Comparison of ENCODE assay signal across 1 cellular context in the genomic region with DNA sequence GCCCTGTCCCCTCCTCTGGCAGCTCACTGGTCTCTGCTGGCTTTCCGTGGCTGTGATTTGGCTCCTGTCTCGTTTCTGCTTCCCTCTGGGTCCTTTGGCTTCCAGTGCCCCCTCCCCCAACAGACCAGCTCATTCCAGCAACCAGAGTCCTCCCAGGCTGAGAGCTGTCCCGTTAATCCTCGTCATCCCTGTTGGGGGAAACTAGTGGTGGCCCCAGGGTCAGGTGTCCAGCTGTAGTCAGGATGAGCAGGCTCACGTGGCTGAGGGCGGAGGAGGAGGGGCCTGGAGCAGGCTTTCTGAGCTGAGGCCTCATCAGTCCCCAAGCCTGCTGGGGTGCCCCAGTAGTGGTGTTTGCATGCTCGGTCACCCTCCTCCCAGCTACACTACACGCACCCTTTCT.
TF ChIP-seq lines count a peak whose summit lies in the region.

No MANE protein-coding gene starts in this region.

TF ChIP-seq in HepG2, 621 proteins besides CTCF, POLR2A, EP300 and RAD21 (continued from another document and continues in another):
- TF ChIP-seq THAP11 (CRISPR knock-in tag; IDR thresholded peaks at IDR 0.05) (peak; percentile 31; the same call in 1 of the 2 replicates), ZNF10 (CRISPR knock-in tag; IDR thresholded peaks at IDR 0.05; ENCODE audit: borderline replicate concordance, low read depth) (no peak), PAWR (CRISPR knock-in tag; IDR thresholded peaks at IDR 0.05; ENCODE audit: borderline replicate concordance) (no peak), GABPB1 (CRISPR knock-in tag; IDR thresholded peaks at IDR 0.05) (peak; percentile 41), ZNF282 (IDR thresholded peaks at IDR 0.05; ENCODE audit: partially characterized antibody) (no peak), FOXA3 (CRISPR knock-in tag; IDR thresholded peaks at IDR 0.05) (peak; percentile 42; the same call in 1 of the 2 replicates), IRX3 (CRISPR knock-in tag; IDR thresholded peaks at IDR 0.05; ENCODE audit: borderline replicate concordance, low read depth) (no peak), SNRNP70 (IDR thresholded peaks at IDR 0.05; ENCODE audit: low read depth, low read length) (no peak), ZSCAN25 (CRISPR knock-in tag; IDR thresholded peaks at IDR 0.05) (peak; percentile 41; the same call in 1 of the 2 replicates), ZNF256 (CRISPR knock-in tag; conservative IDR thresholded peaks at IDR 0.05) (no peak), ZNF234 (CRISPR knock-in tag; conservative IDR thresholded peaks at IDR 0.05) (no peak), GATAD1 (CRISPR knock-in tag; IDR thresholded peaks at IDR 0.05) (0 out of 2 replicates have a peak, but pooled peaks have one; percentile 24), PRMT3 (CRISPR knock-in tag; IDR thresholded peaks at IDR 0.05; ENCODE audit: borderline replicate concordance, low read depth) (no peak), PITX1 (CRISPR knock-in tag; IDR thresholded peaks at IDR 0.05) (peak; percentile 96), ZNF296 (CRISPR knock-in tag; conservative IDR thresholded peaks at IDR 0.05) (no peak), MTA3 (CRISPR knock-in tag; IDR thresholded peaks at IDR 0.05) (no peak), EED (CRISPR knock-in tag; IDR thresholded peaks at IDR 0.05) (no peak), MBD4 (IDR thresholded peaks at IDR 0.05; ENCODE audit: borderline replicate concordance, low read length) (no peak), ONECUT2 (CRISPR knock-in tag; IDR thresholded peaks at IDR 0.05) (no peak), ELF3 (CRISPR knock-in tag; IDR thresholded peaks at IDR 0.05) (peak; percentile 47; the same call in 1 of the 2 replicates), ZNF414 (CRISPR knock-in tag; IDR thresholded peaks at IDR 0.05) (peak; percentile 81; the same call in 1 of the 2 replicates), SMYD3 (CRISPR knock-in tag; IDR thresholded peaks at IDR 0.05) (no peak), ZC3H13 (CRISPR knock-in tag; IDR thresholded peaks at IDR 0.05) (no peak), SOX5 (CRISPR knock-in tag; IDR thresholded peaks at IDR 0.05; ENCODE audit: borderline replicate concordance) (peak; percentile 59; the same call in 1 of the 2 replicates), THYN1 (CRISPR knock-in tag; IDR thresholded peaks at IDR 0.05; ENCODE audit: borderline replicate concordance, low read depth) (no peak), NPAS2 (CRISPR knock-in tag; IDR thresholded peaks at IDR 0.05; ENCODE audit: borderline replicate concordance) (no peak), HMG20B (CRISPR knock-in tag; conservative IDR thresholded peaks at IDR 0.05) (peak; percentile 66; the same call in 1 of the 2 replicates), ZNF20 (CRISPR knock-in tag; IDR thresholded peaks at IDR 0.05) (no peak), ARNT (IDR thresholded peaks at IDR 0.05) (no peak), PBX2 (CRISPR knock-in tag; IDR thresholded peaks at IDR 0.05) (no peak), ZNF280B (CRISPR knock-in tag; IDR thresholded peaks at IDR 0.05; ENCODE audit: borderline replicate concordance) (peak; percentile 79; the same call in 1 of the 2 replicates), ZNF83 (CRISPR knock-in tag; IDR thresholded peaks at IDR 0.05; ENCODE audit: borderline replicate concordance) (0 out of 2 replicates have a peak, but pooled peaks have one; percentile 70), CAMTA2 (CRISPR knock-in tag; IDR thresholded peaks at IDR 0.05; ENCODE audit: borderline replicate concordance) (no peak), ZNF549 (CRISPR knock-in tag; IDR thresholded peaks at IDR 0.05) (no peak), FOSL2 (CRISPR knock-in tag; IDR thresholded peaks at IDR 0.05) (peak; percentile 40), GLI4 (CRISPR knock-in tag; IDR thresholded peaks at IDR 0.05; ENCODE audit: borderline replicate concordance) (no peak), TAF1 (CRISPR knock-in tag; IDR thresholded peaks at IDR 0.05) (peak; percentile 31; the same call in 1 of the 2 replicates), MAZ (IDR thresholded peaks at IDR 0.05; ENCODE audit: borderline replicate concordance, low read depth, low read length) (no peak), MAZ (CRISPR knock-in tag; IDR thresholded peaks at IDR 0.05; ENCODE audit: low read depth) (peak; percentile 71; the same call in 1 of the 2 replicates), ZNF75D (CRISPR knock-in tag; IDR thresholded peaks at IDR 0.05; ENCODE audit: borderline replicate concordance) (no peak), NFKB2 (CRISPR knock-in tag; IDR thresholded peaks at IDR 0.05; ENCODE audit: borderline replicate concordance) (peak; percentile 80; the same call in 1 of the 2 replicates), GMEB2 (CRISPR knock-in tag; IDR thresholded peaks at IDR 0.05; ENCODE audit: low read depth) (no peak), HOXA7 (CRISPR knock-in tag; IDR thresholded peaks at IDR 0.05) (no peak), CCDC6 (CRISPR knock-in tag; IDR thresholded peaks at IDR 0.05) (no peak)
- TF ChIP-seq, protein P1, sequence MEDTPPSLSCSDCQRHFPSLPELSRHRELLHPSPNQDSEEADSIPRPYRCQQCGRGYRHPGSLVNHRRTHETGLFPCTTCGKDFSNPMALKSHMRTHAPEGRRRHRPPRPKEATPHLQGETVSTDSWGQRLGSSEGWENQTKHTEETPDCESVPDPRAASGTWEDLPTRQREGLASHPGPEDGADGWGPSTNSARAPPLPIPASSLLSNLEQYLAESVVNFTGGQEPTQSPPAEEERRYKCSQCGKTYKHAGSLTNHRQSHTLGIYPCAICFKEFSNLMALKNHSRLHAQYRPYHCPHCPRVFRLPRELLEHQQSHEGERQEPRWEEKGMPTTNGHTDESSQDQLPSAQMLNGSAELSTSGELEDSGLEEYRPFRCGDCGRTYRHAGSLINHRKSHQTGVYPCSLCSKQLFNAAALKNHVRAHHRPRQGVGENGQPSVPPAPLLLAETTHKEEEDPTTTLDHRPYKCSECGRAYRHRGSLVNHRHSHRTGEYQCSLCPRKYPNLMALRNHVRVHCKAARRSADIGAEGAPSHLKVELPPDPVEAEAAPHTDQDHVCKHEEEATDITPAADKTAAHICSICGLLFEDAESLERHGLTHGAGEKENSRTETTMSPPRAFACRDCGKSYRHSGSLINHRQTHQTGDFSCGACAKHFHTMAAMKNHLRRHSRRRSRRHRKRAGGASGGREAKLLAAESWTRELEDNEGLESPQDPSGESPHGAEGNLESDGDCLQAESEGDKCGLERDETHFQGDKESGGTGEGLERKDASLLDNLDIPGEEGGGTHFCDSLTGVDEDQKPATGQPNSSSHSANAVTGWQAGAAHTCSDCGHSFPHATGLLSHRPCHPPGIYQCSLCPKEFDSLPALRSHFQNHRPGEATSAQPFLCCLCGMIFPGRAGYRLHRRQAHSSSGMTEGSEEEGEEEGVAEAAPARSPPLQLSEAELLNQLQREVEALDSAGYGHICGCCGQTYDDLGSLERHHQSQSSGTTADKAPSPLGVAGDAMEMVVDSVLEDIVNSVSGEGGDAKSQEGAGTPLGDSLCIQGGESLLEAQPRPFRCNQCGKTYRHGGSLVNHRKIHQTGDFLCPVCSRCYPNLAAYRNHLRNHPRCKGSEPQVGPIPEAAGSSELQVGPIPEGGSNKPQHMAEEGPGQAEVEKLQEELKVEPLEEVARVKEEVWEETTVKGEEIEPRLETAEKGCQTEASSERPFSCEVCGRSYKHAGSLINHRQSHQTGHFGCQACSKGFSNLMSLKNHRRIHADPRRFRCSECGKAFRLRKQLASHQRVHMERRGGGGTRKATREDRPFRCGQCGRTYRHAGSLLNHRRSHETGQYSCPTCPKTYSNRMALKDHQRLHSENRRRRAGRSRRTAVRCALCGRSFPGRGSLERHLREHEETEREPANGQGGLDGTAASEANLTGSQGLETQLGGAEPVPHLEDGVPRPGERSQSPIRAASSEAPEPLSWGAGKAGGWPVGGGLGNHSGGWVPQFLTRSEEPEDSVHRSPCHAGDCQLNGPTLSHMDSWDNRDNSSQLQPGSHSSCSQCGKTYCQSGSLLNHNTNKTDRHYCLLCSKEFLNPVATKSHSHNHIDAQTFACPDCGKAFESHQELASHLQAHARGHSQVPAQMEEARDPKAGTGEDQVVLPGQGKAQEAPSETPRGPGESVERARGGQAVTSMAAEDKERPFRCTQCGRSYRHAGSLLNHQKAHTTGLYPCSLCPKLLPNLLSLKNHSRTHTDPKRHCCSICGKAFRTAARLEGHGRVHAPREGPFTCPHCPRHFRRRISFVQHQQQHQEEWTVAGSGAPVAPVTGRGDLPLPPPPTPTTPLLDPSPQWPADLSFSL (CRISPR knock-in tag; IDR thresholded peaks at IDR 0.05) = no peak
- TF ChIP-seq, protein P2, sequence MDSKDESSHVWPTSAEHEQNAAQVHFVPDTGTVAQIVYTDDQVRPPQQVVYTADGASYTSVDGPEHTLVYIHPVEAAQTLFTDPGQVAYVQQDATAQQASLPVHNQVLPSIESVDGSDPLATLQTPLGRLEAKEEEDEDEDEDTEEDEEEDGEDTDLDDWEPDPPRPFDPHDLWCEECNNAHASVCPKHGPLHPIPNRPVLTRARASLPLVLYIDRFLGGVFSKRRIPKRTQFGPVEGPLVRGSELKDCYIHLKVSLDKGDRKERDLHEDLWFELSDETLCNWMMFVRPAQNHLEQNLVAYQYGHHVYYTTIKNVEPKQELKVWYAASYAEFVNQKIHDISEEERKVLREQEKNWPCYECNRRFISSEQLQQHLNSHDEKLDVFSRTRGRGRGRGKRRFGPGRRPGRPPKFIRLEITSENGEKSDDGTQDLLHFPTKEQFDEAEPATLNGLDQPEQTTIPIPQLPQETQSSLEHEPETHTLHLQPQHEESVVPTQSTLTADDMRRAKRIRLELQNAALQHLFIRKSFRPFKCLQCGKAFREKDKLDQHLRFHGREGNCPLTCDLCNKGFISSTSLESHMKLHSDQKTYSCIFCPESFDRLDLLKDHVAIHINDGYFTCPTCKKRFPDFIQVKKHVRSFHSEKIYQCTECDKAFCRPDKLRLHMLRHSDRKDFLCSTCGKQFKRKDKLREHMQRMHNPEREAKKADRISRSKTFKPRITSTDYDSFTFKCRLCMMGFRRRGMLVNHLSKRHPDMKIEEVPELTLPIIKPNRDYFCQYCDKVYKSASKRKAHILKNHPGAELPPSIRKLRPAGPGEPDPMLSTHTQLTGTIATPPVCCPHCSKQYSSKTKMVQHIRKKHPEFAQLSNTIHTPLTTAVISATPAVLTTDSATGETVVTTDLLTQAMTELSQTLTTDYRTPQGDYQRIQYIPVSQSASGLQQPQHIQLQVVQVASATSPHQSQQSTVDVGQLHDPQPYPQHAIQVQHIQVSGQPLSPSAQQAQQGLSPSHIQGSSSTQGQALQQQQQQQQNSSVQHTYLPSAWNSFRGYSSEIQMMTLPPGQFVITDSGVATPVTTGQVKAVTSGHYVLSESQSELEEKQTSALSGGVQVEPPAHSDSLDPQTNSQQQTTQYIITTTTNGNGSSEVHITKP (CRISPR knock-in tag; IDR thresholded peaks at IDR 0.05; ENCODE audit: low read depth) = no peak
- TF ChIP-seq, protein P3, sequence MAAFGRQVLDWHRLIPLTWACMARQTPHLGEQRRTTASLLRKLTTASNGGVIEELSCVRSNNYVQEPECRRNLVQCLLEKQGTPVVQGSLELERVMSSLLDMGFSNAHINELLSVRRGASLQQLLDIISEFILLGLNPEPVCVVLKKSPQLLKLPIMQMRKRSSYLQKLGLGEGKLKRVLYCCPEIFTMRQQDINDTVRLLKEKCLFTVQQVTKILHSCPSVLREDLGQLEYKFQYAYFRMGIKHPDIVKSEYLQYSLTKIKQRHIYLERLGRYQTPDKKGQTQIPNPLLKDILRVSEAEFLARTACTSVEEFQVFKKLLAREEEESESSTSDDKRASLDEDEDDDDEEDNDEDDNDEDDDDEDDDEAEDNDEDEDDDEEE (CRISPR knock-in tag; IDR thresholded peaks at IDR 0.05) = no peak
- TF ChIP-seq, protein P4, sequence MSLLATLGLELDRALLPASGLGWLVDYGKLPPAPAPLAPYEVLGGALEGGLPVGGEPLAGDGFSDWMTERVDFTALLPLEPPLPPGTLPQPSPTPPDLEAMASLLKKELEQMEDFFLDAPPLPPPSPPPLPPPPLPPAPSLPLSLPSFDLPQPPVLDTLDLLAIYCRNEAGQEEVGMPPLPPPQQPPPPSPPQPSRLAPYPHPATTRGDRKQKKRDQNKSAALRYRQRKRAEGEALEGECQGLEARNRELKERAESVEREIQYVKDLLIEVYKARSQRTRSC (CRISPR knock-in tag; IDR thresholded peaks at IDR 0.05; ENCODE audit: low read depth) = no peak
- TF ChIP-seq, protein P5, sequence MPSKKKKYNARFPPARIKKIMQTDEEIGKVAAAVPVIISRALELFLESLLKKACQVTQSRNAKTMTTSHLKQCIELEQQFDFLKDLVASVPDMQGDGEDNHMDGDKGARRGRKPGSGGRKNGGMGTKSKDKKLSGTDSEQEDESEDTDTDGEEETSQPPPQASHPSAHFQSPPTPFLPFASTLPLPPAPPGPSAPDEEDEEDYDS (CRISPR knock-in tag; IDR thresholded peaks at IDR 0.05) = no peak
